Comparison of ENCODE assay signal across 11 cellular contexts in genomic region chr17:17055286-17056166, GRCh38. TPM values are rescaled to one million over a fixed set of nuclear protein-coding genes. Genes with fewer than 3 reads are reported as not detected.
DNase-seq lines count a peak whose midpoint lies in the region; FAIRE-seq and TF ChIP-seq lines count a peak whose summit lies in the region.
"Had no signal": no experiment of that assay in that cellular context is flagged by ENCODE, and none has a peak within 500 bp of the region (broad histone marks: within the 10 kb centered on the region; RNA-seq: fewer than 3 reads in every experiment).

No MANE protein-coding gene starts in this region.

- DNase-seq in bronchial epithelial cell (ENCODE audit: low read depth) (no peak), kidney (no peak), H4 (ENCODE audit: low spot score) (no peak), GM03348 (ENCODE audit: low spot score) (no peak), D341Med (ENCODE audit: low spot score) (no peak)
- no peak for DNase-seq in T-helper 2 cell treated with Interferon-gamma antibody and Interleukin-4, amounts not matched to agents 5 μg/mL and 100 μg/mL, for 36 hours (ENCODE audit: low spot score)
- DNase-seq: activated CD8-positive, alpha-beta T cell treated with anti-CD3 and anti-CD28 coated beads, Interleukin-2, amount 10 ng/mL, durations not matched to agents 7 days and 5 days; kidney glomerular epithelial cell; SIG-M5 had no signal

- H3K4me3 Mint-ChIP-seq in T-helper 2 cell treated with Interferon-gamma antibody and Interleukin-4, amounts not matched to agents 5 μg/mL and 100 μg/mL, for 36 hours: no peak overlapping the region
- H3K4me3 Mint-ChIP-seq: activated CD8-positive, alpha-beta T cell treated with anti-CD3 and anti-CD28 coated beads, Interleukin-2, amount 10 ng/mL, durations not matched to agents 7 days and 5 days had no signal

- TF ChIP-seq CTCF in bronchial epithelial cell (IDR thresholded peaks at IDR 0.05; ENCODE audit: insufficient read depth, low read length, severe bottlenecking): peak; percentile 36
- TF ChIP-seq CTCF in kidney (IDR thresholded peaks at IDR 0.05; ENCODE audit: borderline replicate concordance, extremely low read depth, insufficient read depth): no peak

- peaks cover 11% of the 10 kb centered on the region for H3K36me3 ChIP-seq in bronchial epithelial cell (ENCODE audit: control insufficient read depth, insufficient read depth, low read length)
- H3K36me3 ChIP-seq in kidney (ENCODE audit: control insufficient read depth in 1 of 2, insufficient read depth in 2 of 2, low read length in 2 of 2): no peaks in the 10 kb centered on the region
- peaks cover 0 to 16% (median 11%) of the 10 kb centered on the region in 5 donors for H3K36me3 ChIP-seq in subcutaneous abdominal adipose tissue (ENCODE audit: control insufficient read depth in 5 of 5, insufficient read depth in 5 of 5, low read length in 5 of 5)

- H3K4me3 ChIP-seq in bronchial epithelial cell (ENCODE audit: low read depth, low read length) (no peak overlapping the region), kidney (ENCODE audit: low read length in 2 of 2) (peak overlapping the region in 1 of 2 donors; percentile 13), subcutaneous abdominal adipose tissue (ENCODE audit: low read depth in 1 of 5, low read length in 5 of 5) (no peak overlapping the region)

- H3K9me3 ChIP-seq in kidney (ENCODE audit: control insufficient read depth in 1 of 2, low read length in 2 of 2) (no peaks in the 10 kb centered on the region), subcutaneous abdominal adipose tissue (ENCODE audit: control insufficient read depth in 5 of 5, low read length in 5 of 5) (no peaks in the 10 kb centered on the region)

- no peaks in the 10 kb centered on the region for H3K27me3 Mint-ChIP-seq in T-helper 2 cell treated with Interferon-gamma antibody and Interleukin-4, amounts not matched to agents 5 μg/mL and 100 μg/mL, for 36 hours (ENCODE audit: low read depth)

- no peak overlapping the region for H3K27ac Mint-ChIP-seq in T-helper 2 cell treated with Interferon-gamma antibody and Interleukin-4, amounts not matched to agents 5 μg/mL and 100 μg/mL, for 36 hours
- H3K27ac Mint-ChIP-seq: activated CD8-positive, alpha-beta T cell treated with anti-CD3 and anti-CD28 coated beads, Interleukin-2, amount 10 ng/mL, durations not matched to agents 7 days and 5 days had no signal

- H3K36me3 Mint-ChIP-seq in T-helper 2 cell treated with Interferon-gamma antibody and Interleukin-4, amounts not matched to agents 5 μg/mL and 100 μg/mL, for 36 hours (ENCODE audit: low read depth): peaks cover 2% of the 10 kb centered on the region

- H3K4me1 ChIP-seq in kidney (ENCODE audit: control insufficient read depth in 1 of 2, insufficient read depth in 1 of 2, low read depth in 1 of 2, low read length in 2 of 2) (peaks cover 53 to 61% of the 10 kb centered on the region in 2 donors), subcutaneous abdominal adipose tissue (ENCODE audit: control insufficient read depth in 5 of 5, insufficient read depth in 5 of 5, low read length in 5 of 5) (peaks cover 25 to 83% (median 64%) of the 10 kb centered on the region in 5 donors)

- intact Hi-C loops in kidney (cut with DNase I): no loop called here

- H3K9ac ChIP-seq in kidney (ENCODE audit: low read length in 2 of 2): peak overlapping the region in 1 of 2 donors; percentile 66
- peak overlapping the region; percentile 23 to 60 (median 44) for H3K9ac ChIP-seq in subcutaneous abdominal adipose tissue (ENCODE audit: low read length in 5 of 5)

- TF ChIP-seq EP300 in Ishikawa (IDR thresholded peaks at IDR 0.05; ENCODE audit: borderline replicate concordance): no peak

- peaks cover 25% of the 10 kb centered on the region for H3K4me1 Mint-ChIP-seq in T-helper 2 cell treated with Interferon-gamma antibody and Interleukin-4, amounts not matched to agents 5 μg/mL and 100 μg/mL, for 36 hours (ENCODE audit: low read depth)

- FAIRE-seq in bronchial epithelial cell (lab: Jason Lieb, UNC) (peak; percentile 77), kidney (lab: Jason Lieb, UNC) (no peak)

- H3K9me3 Mint-ChIP-seq in T-helper 2 cell treated with Interferon-gamma antibody and Interleukin-4, amounts not matched to agents 5 μg/mL and 100 μg/mL, for 36 hours: no peaks in the 10 kb centered on the region

- peak overlapping the region; percentile 40 to 60 for H3K27ac ChIP-seq in kidney (ENCODE audit: low read depth in 2 of 2, low read length in 2 of 2)
- peak overlapping the region; percentile 72 for H3K27ac ChIP-seq in subcutaneous abdominal adipose tissue (ENCODE audit: low read depth, low read length)

- TF ChIP-seq RAD21 in Ishikawa (IDR thresholded peaks at IDR 0.05; ENCODE audit: low read depth): peak; percentile 13; the same call in 1 of the 2 replicates

- H3K27me3 ChIP-seq in bronchial epithelial cell (ENCODE audit: control insufficient read depth, insufficient read depth, low read length): no peaks in the 10 kb centered on the region
- H3K27me3 ChIP-seq in subcutaneous abdominal adipose tissue (ENCODE audit: control insufficient read depth in 5 of 5, insufficient read depth in 4 of 5, low read length in 5 of 5): no peaks in the 10 kb centered on the region

TF ChIP-seq in Ishikawa, 13 proteins besides CTCF, POLR2A, EP300 and RAD21:
- TF ChIP-seq CEBPB (IDR thresholded peaks at IDR 0.05) (no peak), TEAD4 (IDR thresholded peaks at IDR 0.05) (peak; percentile 66; the same call in 1 of the 2 replicates), MAX (IDR thresholded peaks at IDR 0.05) (peak; percentile 90), TCF12 (IDR thresholded peaks at IDR 0.05; ENCODE audit: low read depth) (peak; percentile 42; the same call in 1 of the 2 replicates), TAF1 (IDR thresholded peaks at IDR 0.05; ENCODE audit: low read depth) (no peak), NFIC (IDR thresholded peaks at IDR 0.05) (0 out of 2 replicates have a peak, but pooled peaks have one; percentile 7)
- TF ChIP-seq, protein P1, sequence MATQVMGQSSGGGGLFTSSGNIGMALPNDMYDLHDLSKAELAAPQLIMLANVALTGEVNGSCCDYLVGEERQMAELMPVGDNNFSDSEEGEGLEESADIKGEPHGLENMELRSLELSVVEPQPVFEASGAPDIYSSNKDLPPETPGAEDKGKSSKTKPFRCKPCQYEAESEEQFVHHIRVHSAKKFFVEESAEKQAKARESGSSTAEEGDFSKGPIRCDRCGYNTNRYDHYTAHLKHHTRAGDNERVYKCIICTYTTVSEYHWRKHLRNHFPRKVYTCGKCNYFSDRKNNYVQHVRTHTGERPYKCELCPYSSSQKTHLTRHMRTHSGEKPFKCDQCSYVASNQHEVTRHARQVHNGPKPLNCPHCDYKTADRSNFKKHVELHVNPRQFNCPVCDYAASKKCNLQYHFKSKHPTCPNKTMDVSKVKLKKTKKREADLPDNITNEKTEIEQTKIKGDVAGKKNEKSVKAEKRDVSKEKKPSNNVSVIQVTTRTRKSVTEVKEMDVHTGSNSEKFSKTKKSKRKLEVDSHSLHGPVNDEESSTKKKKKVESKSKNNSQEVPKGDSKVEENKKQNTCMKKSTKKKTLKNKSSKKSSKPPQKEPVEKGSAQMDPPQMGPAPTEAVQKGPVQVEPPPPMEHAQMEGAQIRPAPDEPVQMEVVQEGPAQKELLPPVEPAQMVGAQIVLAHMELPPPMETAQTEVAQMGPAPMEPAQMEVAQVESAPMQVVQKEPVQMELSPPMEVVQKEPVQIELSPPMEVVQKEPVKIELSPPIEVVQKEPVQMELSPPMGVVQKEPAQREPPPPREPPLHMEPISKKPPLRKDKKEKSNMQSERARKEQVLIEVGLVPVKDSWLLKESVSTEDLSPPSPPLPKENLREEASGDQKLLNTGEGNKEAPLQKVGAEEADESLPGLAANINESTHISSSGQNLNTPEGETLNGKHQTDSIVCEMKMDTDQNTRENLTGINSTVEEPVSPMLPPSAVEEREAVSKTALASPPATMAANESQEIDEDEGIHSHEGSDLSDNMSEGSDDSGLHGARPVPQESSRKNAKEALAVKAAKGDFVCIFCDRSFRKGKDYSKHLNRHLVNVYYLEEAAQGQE (IDR thresholded peaks at IDR 0.05; ENCODE audit: low read depth): no peak

RNA-seq across cellular contexts. Expression of gene MPRIP, which starts 13.3 kb away (rescaled TPM):
- total RNA-seq in bronchial epithelial cell: 134 and 183 TPM in 2 replicates
- total RNA-seq in kidney: 250 TPM
- 120 TPM for polyA plus RNA-seq in kidney (ENCODE audit: insufficient read depth, low read depth, low replicate concordance)
- 86.9 and 99.5 TPM in 2 replicates for total RNA-seq in H4 (2014; rRNA removed; shearing (Covaris generic))
